1 cellular context compared by ENCODE assay signal in genomic region chr12:50188875-50189575, GRCh38.
A peak's percentile ranks its signal among the peaks of the same experiment; 100 is the strongest.
TF ChIP-seq lines count a peak whose summit lies in the region.

No MANE protein-coding gene starts in this region.

TF ChIP-seq in K562, 482 proteins besides CTCF, POLR2A, EP300 and RAD21:
- TF ChIP-seq L3MBTL2 (IDR thresholded peaks at IDR 0.05) (0 out of 2 replicates have a peak, but pooled peaks have one; percentile 12), ETS2 (tag; IDR thresholded peaks at IDR 0.05; ENCODE audit: borderline replicate concordance, poor library complexity, severe bottlenecking) (no peak), ZNF316 (IDR thresholded peaks at IDR 0.05) (0 out of 2 replicates have a peak, but pooled peaks have one; percentile 6)
